1 cellular context compared by ENCODE assay signal in genomic region chr6:113649916-113650609, GRCh38.
TF ChIP-seq lines count a peak whose summit lies in the region.

No MANE protein-coding gene starts in this region.

TF ChIP-seq in HepG2, 621 proteins besides CTCF, POLR2A, EP300 and RAD21 (continued from another document):
- TF ChIP-seq, protein P1, sequence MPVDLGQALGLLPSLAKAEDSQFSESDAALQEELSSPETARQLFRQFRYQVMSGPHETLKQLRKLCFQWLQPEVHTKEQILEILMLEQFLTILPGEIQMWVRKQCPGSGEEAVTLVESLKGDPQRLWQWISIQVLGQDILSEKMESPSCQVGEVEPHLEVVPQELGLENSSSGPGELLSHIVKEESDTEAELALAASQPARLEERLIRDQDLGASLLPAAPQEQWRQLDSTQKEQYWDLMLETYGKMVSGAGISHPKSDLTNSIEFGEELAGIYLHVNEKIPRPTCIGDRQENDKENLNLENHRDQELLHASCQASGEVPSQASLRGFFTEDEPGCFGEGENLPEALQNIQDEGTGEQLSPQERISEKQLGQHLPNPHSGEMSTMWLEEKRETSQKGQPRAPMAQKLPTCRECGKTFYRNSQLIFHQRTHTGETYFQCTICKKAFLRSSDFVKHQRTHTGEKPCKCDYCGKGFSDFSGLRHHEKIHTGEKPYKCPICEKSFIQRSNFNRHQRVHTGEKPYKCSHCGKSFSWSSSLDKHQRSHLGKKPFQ (CRISPR knock-in tag; IDR thresholded peaks at IDR 0.05; ENCODE audit: insufficient replicate concordance), result no peak
- TF ChIP-seq HIVEP1 (CRISPR knock-in tag; IDR thresholded peaks at IDR 0.05) (no peak), ARID2 (CRISPR knock-in tag; IDR thresholded peaks at IDR 0.05; ENCODE audit: borderline replicate concordance) (no peak), SMAD3 (CRISPR knock-in tag; IDR thresholded peaks at IDR 0.05) (no peak), ZFP1 (CRISPR knock-in tag; IDR thresholded peaks at IDR 0.05) (no peak), CHD4 (IDR thresholded peaks at IDR 0.05; ENCODE audit: borderline replicate concordance, low read length) (no peak), NFKB2 (CRISPR knock-in tag; IDR thresholded peaks at IDR 0.05; ENCODE audit: borderline replicate concordance) (no peak), ZNF432 (CRISPR knock-in tag; IDR thresholded peaks at IDR 0.05; ENCODE audit: borderline replicate concordance) (no peak), ATF3 (CRISPR knock-in tag; IDR thresholded peaks at IDR 0.05) (no peak)
- TF ChIP-seq, protein P2, sequence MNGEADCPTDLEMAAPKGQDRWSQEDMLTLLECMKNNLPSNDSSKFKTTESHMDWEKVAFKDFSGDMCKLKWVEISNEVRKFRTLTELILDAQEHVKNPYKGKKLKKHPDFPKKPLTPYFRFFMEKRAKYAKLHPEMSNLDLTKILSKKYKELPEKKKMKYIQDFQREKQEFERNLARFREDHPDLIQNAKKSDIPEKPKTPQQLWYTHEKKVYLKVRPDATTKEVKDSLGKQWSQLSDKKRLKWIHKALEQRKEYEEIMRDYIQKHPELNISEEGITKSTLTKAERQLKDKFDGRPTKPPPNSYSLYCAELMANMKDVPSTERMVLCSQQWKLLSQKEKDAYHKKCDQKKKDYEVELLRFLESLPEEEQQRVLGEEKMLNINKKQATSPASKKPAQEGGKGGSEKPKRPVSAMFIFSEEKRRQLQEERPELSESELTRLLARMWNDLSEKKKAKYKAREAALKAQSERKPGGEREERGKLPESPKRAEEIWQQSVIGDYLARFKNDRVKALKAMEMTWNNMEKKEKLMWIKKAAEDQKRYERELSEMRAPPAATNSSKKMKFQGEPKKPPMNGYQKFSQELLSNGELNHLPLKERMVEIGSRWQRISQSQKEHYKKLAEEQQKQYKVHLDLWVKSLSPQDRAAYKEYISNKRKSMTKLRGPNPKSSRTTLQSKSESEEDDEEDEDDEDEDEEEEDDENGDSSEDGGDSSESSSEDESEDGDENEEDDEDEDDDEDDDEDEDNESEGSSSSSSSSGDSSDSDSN (CRISPR knock-in tag; IDR thresholded peaks at IDR 0.05), result no peak
- TF ChIP-seq, protein P3, sequence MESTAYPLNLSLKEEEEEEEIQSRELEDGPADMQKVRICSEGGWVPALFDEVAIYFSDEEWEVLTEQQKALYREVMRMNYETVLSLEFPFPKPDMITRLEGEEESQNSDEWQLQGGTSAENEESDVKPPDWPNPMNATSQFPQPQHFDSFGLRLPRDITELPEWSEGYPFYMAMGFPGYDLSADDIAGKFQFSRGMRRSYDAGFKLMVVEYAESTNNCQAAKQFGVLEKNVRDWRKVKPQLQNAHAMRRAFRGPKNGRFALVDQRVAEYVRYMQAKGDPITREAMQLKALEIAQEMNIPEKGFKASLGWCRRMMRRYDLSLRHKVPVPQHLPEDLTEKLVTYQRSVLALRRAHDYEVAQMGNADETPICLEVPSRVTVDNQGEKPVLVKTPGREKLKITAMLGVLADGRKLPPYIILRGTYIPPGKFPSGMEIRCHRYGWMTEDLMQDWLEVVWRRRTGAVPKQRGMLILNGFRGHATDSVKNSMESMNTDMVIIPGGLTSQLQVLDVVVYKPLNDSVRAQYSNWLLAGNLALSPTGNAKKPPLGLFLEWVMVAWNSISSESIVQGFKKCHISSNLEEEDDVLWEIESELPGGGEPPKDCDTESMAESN (CRISPR knock-in tag; conservative IDR thresholded peaks at IDR 0.05), result no peak
